ENCODE assay signal across 16 cellular contexts in the genomic region with DNA sequence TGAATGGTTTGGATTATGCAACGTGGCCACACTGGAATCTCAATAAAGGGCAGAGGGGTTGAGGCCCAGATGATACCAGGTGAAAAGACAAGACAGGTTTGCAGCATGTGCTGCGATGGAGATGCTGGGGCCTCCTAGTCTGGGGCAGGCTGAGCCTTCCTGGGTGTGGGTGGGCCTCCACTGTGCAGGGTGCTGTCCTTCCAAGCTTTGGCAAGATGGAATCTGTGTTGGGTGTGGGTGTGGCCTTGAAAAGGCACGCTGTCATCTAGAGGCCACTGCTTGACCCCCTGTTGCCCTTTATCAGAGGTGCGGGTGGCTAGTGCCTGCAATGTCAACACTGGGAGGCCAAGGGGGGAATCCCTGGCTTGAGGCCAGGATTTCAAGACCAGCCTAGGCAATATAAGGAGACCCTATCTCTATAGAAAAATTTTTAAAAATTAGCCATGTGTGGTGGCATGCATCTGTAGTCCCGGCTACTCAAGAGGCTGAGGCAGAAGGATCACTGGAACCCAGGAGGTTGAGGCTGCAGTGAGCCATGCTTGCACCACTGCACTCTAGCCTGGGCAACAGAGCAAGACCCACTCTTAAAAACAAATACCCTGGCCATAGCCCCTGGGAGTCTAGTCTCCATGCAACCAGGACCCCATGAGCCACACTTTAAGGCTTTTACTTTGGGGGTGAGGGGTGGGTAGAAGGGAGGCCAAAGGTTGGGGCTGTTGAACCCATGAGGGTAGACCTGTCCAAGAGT. TPM values are rescaled to one million over a fixed set of nuclear protein-coding genes. Genes with fewer than 3 reads are reported as not detected.
DNase-seq lines count a peak whose midpoint lies in the region; ATAC-seq and TF ChIP-seq lines count a peak whose summit lies in the region.
"Had no signal": no experiment of that assay in that cellular context is flagged by ENCODE, and none has a peak within 500 bp of the region (broad histone marks: within the 10 kb centered on the region; RNA-seq: fewer than 3 reads in every experiment).

No MANE protein-coding gene starts in this region.

- H3K4me1 ChIP-seq in SK-N-SH (ENCODE audit: control insufficient read depth in 1 of 2, insufficient read depth in 2 of 2, low read depth in 1 of 2, low read length in 1 of 2) = peaks cover 0 to 15% of the 10 kb centered on the region in 2 experiments; a peak in 1 of 4 replicates
- H3K4me1 ChIP-seq: gastrocnemius medialis, tibial artery had no signal

- H3K4me3 ChIP-seq in SK-N-SH (ENCODE audit: low read depth in 2 of 2, low read length in 1 of 2) = no peak overlapping the region
- H3K4me3 ChIP-seq: cardiac muscle cell, gastrocnemius medialis, tibial artery had no signal

- no peaks in the 10 kb centered on the region for H3K9me2 ChIP-seq in SK-N-SH

- H3K27me3 Mint-ChIP-seq in Calu3 (ENCODE audit: unreplicated experiment) (no peaks in the 10 kb centered on the region), nephron progenitor cell (ENCODE audit: low read depth, poor library complexity) (no peaks in the 10 kb centered on the region)
- H3K27me3 Mint-ChIP-seq: activated naive CD4-positive, alpha-beta T cell treated with anti-CD3 and anti-CD28 coated beads, Interleukin-2, amount 50 U/mL, for 24 hours; naive B cell had no signal

- H3K4me3 Mint-ChIP-seq in Calu3 (ENCODE audit: low read depth, unreplicated experiment) (no peak overlapping the region), nephron progenitor cell (no peak overlapping the region)
- H3K4me3 Mint-ChIP-seq: activated naive CD4-positive, alpha-beta T cell treated with anti-CD3 and anti-CD28 coated beads, Interleukin-2, amount 50 U/mL, for 24 hours; naive B cell; T-helper 2 cell treated with Interferon-gamma antibody and Interleukin-4, amounts not matched to agents 5 μg/mL and 100 μg/mL, for 36 hours had no signal

- H3K9ac ChIP-seq in SK-N-SH = no peak overlapping the region

- DNase-seq in Calu3 = peak; percentile 27
- no peak for DNase-seq in SK-N-SH
- no peak for DNase-seq in nephron progenitor cell
- DNase-seq in RPMI8226 = no peak
- DNase-seq: activated CD4-positive, alpha-beta T cell treated with anti-CD3 and anti-CD28 coated beads, Interleukin-2, amount 50 U/mL, for 4 hours; gastrocnemius medialis; naive B cell; NCI-H1694; NCI-H524 treated with DMSO at 0.1 percent for 48 hours had no signal

- TF ChIP-seq RAD21 in SK-N-SH (IDR thresholded peaks at IDR 0.05; ENCODE audit: low read length) = no peak

- no peaks in the 10 kb centered on the region for H3K9me3 Mint-ChIP-seq in Calu3 (ENCODE audit: low read depth, unreplicated experiment)
- H3K9me3 Mint-ChIP-seq in nephron progenitor cell = no peaks in the 10 kb centered on the region
- H3K9me3 Mint-ChIP-seq: activated naive CD4-positive, alpha-beta T cell treated with anti-CD3 and anti-CD28 coated beads, Interleukin-2, amount 50 U/mL, for 24 hours; naive B cell; T-helper 2 cell treated with Interferon-gamma antibody and Interleukin-4, amounts not matched to agents 5 μg/mL and 100 μg/mL, for 36 hours had no signal

- POLR2A ChIA-PET in SK-N-SH (lab: Yijun Ruan, JAX) = no interaction called here

- H3K79me2 ChIP-seq in SK-N-SH (ENCODE audit: insufficient read depth) = peaks cover 15% of the 10 kb centered on the region; the same call in 1 of the 2 replicates

- no peaks in the 10 kb centered on the region; the same call in 1 of the 2 replicates for H4K20me1 ChIP-seq in SK-N-SH (ENCODE audit: insufficient read depth)

- H3F3A ChIP-seq in SK-N-SH (replicated peaks; ENCODE audit: insufficient read depth) = peaks cover 20% of the 10 kb centered on the region

- H3K36me3 Mint-ChIP-seq in Calu3 (ENCODE audit: insufficient read depth, unreplicated experiment) (peaks cover 16% of the 10 kb centered on the region), nephron progenitor cell (ENCODE audit: low read depth) (peaks cover 33% of the 10 kb centered on the region)
- H3K36me3 Mint-ChIP-seq: activated naive CD4-positive, alpha-beta T cell treated with anti-CD3 and anti-CD28 coated beads, Interleukin-2, amount 50 U/mL, for 24 hours; naive B cell had no signal

- CTCF ChIA-PET in Calu3 (lab: Charles Lee) = no interaction called here
- CTCF ChIA-PET in SK-N-SH (lab: Yijun Ruan, JAX) = interaction anchor here (0.8 to 24.5 kb wide), 4 partner anchors 7 to 299 kb away, joined by 4 to 403 read pairs (median 115); a partner anchor contains a TSS

- peaks cover 8 to 10% of the 10 kb centered on the region in 2 experiments for H3K36me3 ChIP-seq in SK-N-SH (replicated peaks in 1 of 2; ENCODE audit: control insufficient read depth in 1 of 2, insufficient read depth in 2 of 2, low read length in 1 of 2)
- H3K36me3 ChIP-seq: cardiac muscle cell, gastrocnemius medialis, tibial artery had no signal

- H3K4me2 ChIP-seq in SK-N-SH = no peak overlapping the region

- no peaks in the 10 kb centered on the region for H3K9me3 ChIP-seq in SK-N-SH
- H3K9me3 ChIP-seq: gastrocnemius medialis, tibial artery had no signal

- H3K4me1 Mint-ChIP-seq in Calu3 (ENCODE audit: low read depth, unreplicated experiment) = peaks cover 35% of the 10 kb centered on the region
- H3K4me1 Mint-ChIP-seq in nephron progenitor cell = peaks cover 19% of the 10 kb centered on the region
- H3K4me1 Mint-ChIP-seq: naive B cell had no signal

- BruUV-seq in Calu3 (replicated peaks; lab: Mats Ljungman, UMichigan) = no TSS peak

- no peaks in the 10 kb centered on the region for H3K27me3 ChIP-seq in SK-N-SH (ENCODE audit: insufficient read depth)
- H3K27me3 ChIP-seq: cardiac muscle cell, gastrocnemius medialis, tibial artery had no signal

- no peak overlapping the region for H3K27ac ChIP-seq in SK-N-SH (ENCODE audit: low read depth in 2 of 2, low read length in 1 of 2)
- H3K27ac ChIP-seq: cardiac muscle cell, gastrocnemius medialis, tibial artery had no signal

- no peak for TF ChIP-seq EP300 in SK-N-SH (IDR thresholded peaks at IDR 0.05; ENCODE audit: borderline replicate concordance in 1 of 2, low read depth in 1 of 2, low read length in 1 of 2)

- TF ChIP-seq POLR2A in GM15510 (IDR thresholded peaks at IDR 0.05; ENCODE audit: borderline replicate concordance, extremely low read depth, insufficient read length) = peak; percentile 39

- WGBS in SK-N-SH (ENCODE audit: low lambda C conversion rate) = 93% methylated on average over 5 of the region's 5 CpGs

- ATAC-seq in GM21786 (IDR thresholded peaks at IDR 0.05; ENCODE audit: unreplicated experiment) (no peak), HG02798 (IDR thresholded peaks at IDR 0.05; ENCODE audit: poor library complexity, unreplicated experiment) (no peak)
- ATAC-seq: gastrocnemius medialis had no signal

- H2AFZ ChIP-seq in SK-N-SH (ENCODE audit: low read depth) = no peak overlapping the region

- intact Hi-C loops in Calu3 (cut with micrococcal nuclease; ENCODE audit: unreplicated experiment) = no loop called here

- no peak for TF ChIP-seq CTCF in Calu3 (IDR thresholded peaks at IDR 0.05; ENCODE audit: unreplicated experiment)
- no peak for TF ChIP-seq CTCF in SK-N-SH (IDR thresholded peaks at IDR 0.05)
- TF ChIP-seq CTCF in nephron progenitor cell (IDR thresholded peaks at IDR 0.05) = no peak

- H3K27ac Mint-ChIP-seq in Calu3 (ENCODE audit: unreplicated experiment) (peak overlapping the region; percentile 58), nephron progenitor cell (peak overlapping the region; percentile 81)
- H3K27ac Mint-ChIP-seq: activated naive CD4-positive, alpha-beta T cell treated with anti-CD3 and anti-CD28 coated beads, Interleukin-2, amount 50 U/mL, for 24 hours; T-helper 2 cell treated with Interferon-gamma antibody and Interleukin-4, amounts not matched to agents 5 μg/mL and 100 μg/mL, for 36 hours had no signal

TF ChIP-seq in SK-N-SH, 30 proteins besides CTCF, POLR2A, EP300 and RAD21:
- TF ChIP-seq JUND (IDR thresholded peaks at IDR 0.05) = no peak
- peak; percentile 7; the same call in 1 of the 2 replicates for TF ChIP-seq NFIC (IDR thresholded peaks at IDR 0.05; ENCODE audit: borderline replicate concordance)
TF ChIP-seq in SK-N-SH: peak in this region for 1.

RNA-seq across cellular contexts. Expression of a gene that starts 13.8 kb away (rescaled TPM):
- total RNA-seq in Calu3 (2022) = 154 and 168 TPM in 2 replicates
- 23.6 and 38.9 TPM in 2 replicates for polyA plus RNA-seq in SK-N-SH (2012; rRNA removed)
- 32.2 and 37.7 TPM in 2 replicates for polyA plus RNA-seq in SK-N-SH (2012; cell fraction: cytosol; rRNA removed)
- polyA plus RNA-seq in SK-N-SH (2012; cell fraction: nucleus; rRNA removed) = 53.0 and 97.8 TPM in 2 replicates

RNA-seq across cellular contexts. Expression of a gene that starts 56.1 kb away (rescaled TPM):
- 4.8 and 10.0 TPM in 2 replicates for total RNA-seq in Calu3 (2022)
- 0.62 and 1.2 TPM in 2 replicates for polyA plus RNA-seq in SK-N-SH (2012; rRNA removed)
- polyA plus RNA-seq in SK-N-SH (2012; cell fraction: cytosol; rRNA removed) = 0.58 and 1.1 TPM in 2 replicates
- 0.65 and 0.79 TPM in 2 replicates for polyA plus RNA-seq in SK-N-SH (2012; cell fraction: nucleus; rRNA removed)
